Comparison of ENCODE assay signal across 10 cellular contexts in genomic region chr16:68732068-68732680, GRCh38. TPM values are rescaled to one million over a fixed set of nuclear protein-coding genes. Genes with fewer than 3 reads are reported as not detected.
DNase-seq lines count a peak whose midpoint lies in the region; FAIRE-seq and TF ChIP-seq lines count a peak whose summit lies in the region.
"Had no signal": no experiment of that assay in that cellular context is flagged by ENCODE, and none has a peak within 500 bp of the region (broad histone marks: within the 10 kb centered on the region; RNA-seq: fewer than 3 reads in every experiment).

No MANE protein-coding gene starts in this region.

- no peak for TF ChIP-seq CTCF in transverse colon (IDR thresholded peaks at IDR 0.05)

- TF ChIP-seq POLR2A in transverse colon (IDR thresholded peaks at IDR 0.05), result peak; percentile 22

- H3K27me3 ChIP-seq in transverse colon, result peaks cover 19% of the 10 kb centered on the region

- intact Hi-C loops in transverse colon (cut with DNase I; ENCODE audit: low total_unique reads), result no loop called here

- H3K4me3 ChIP-seq in transverse colon, result peak overlapping the region in 1 of 4 donors; percentile 19
- H3K4me3 ChIP-seq: SK-N-MC, skin epidermis had no signal

- H3K36me3 ChIP-seq in transverse colon, result no peaks in the 10 kb centered on the region

- 14 to 36% methylated on average over 2 to 8 of the region's 8 CpGs for WGBS in transverse colon (ENCODE audit: low coverage in 1 of 2), 2 donors

- no peak for FAIRE-seq in frontal cortex (lab: Jason Lieb, UNC)

- peaks cover 0 to 23% (median 14%) of the 10 kb centered on the region in 4 donors for H3K4me1 ChIP-seq in transverse colon

- H3K9me3 ChIP-seq in transverse colon, result no peaks in the 10 kb centered on the region

- no peak for TF ChIP-seq EP300 in transverse colon (IDR thresholded peaks at IDR 0.05; ENCODE audit: low read depth)

- in situ Hi-C loops in transverse colon (cut with MboI; ENCODE audit: low pct_ligation_motif_present in 1 of 4, low pct_unique_long_range_greater_than_20kb in 1 of 4, low sequenced_read_pairs in 3 of 4), result no loop called here

- peak overlapping the region; percentile 71 to 86 (median 86) for H3K27ac ChIP-seq in transverse colon
- H3K27ac ChIP-seq: SK-N-MC had no signal

- DNase-seq in NCI-H146 (lab: John Stamatoyannopoulos, UW) (peak; percentile 21), NCI-H146 treated with DMSO at 0.1 percent for 48 hours (lab: John Stamatoyannopoulos, UW; ENCODE audit: unreplicated experiment) (no peak), OCI-M2 (lab: John Stamatoyannopoulos, UW; ENCODE audit: unreplicated experiment) (peak; percentile 28), glomerular visceral epithelial cell (ENCODE audit: extremely low spot score) (peak; percentile 36), transverse colon (peak; percentile 93), foreskin melanocyte (no peak), frontal cortex (ENCODE audit: low spot score in 2 of 2) (no peak)
- no peak for DNase-seq in stimulated activated CD4-positive, alpha-beta T cell treated with anti-CD3 and anti-CD28 coated beads, Interleukin-4, amount 100 ng/mL, for 24 hours

RNA-seq across cellular contexts. Expression of gene CDH1, which starts 4.9 kb away (rescaled TPM):
- total RNA-seq in transverse colon (100 to 1,000 TPM; 190 to 551 (median 434) TPM), frontal cortex (1.6 TPM)

Comparison
In these comparisons a context has a peak if more than half of its experiments do, and no peak if none do; other contexts are left out.
1. DNase-seq: peak in NCI-H146 (single experiment), OCI-M2 (single experiment), glomerular visceral epithelial cell (single experiment) and transverse colon (single experiment); none in NCI-H146 treated with DMSO at 0.1 percent for 48 hours (single experiment), foreskin melanocyte (single experiment), frontal cortex (0 of 2) and stimulated activated CD4-positive, alpha-beta T cell treated with anti-CD3 and anti-CD28 coated beads, Interleukin-4, amount 100 ng/mL, for 24 hours (single experiment).
2. RNA of gene CDH1, which starts 4.9 kb away (total RNA-seq): 190 to 551 TPM in transverse colon; 1.6 TPM in frontal cortex (single experiment); every median in the first group is over 10 times any median in the second.